11 cellular contexts compared by ENCODE assay signal in the genomic region with DNA sequence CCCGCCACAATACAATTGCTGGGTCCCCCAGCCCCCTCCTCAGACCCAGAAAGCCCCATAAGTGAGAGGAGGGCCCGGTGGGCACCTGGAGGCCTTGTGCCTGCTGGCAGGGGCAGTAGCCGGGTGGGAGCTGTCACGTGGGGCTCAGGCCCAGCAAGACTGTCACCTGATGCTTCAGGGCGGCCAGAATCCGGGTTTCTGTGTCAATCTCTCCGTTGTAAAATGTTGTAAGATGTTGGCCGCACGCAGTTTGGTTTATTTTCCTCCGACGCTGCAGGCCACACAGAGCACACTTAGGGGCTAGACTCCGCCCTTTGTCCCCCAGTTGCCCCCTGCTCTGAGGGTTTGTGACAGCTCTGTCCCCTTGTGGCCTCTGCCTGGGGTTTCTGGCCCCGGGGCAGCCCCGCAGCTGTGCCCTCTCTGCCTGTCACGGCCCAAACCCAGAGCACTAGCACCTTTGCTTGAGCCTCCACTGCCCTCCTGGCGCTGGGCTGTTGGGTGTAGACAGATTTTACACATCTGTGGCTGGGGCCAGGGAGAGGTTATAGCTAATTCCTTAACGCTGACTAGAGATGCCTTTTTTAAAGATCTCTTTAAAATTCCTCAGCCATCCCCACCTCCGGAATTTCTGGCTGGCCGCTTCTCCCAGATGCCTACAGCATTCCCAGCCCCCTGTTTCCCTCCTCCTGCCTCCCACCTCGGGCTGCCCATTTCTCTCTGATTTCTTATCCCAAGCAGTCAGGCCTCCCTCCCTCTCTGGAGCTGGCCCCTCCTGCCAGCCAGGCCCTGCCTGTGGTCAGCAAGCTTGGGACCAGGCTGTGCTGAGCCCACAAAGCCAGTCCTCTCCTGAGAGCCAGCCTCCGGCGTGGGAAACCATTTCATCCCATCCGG. TPM values are rescaled to one million over a fixed set of nuclear protein-coding genes. Genes with fewer than 3 reads are reported as not detected.
DNase-seq lines count a peak whose midpoint lies in the region; ATAC-seq, FAIRE-seq and TF ChIP-seq lines count a peak whose summit lies in the region.
"Had no signal": no experiment of that assay in that cellular context is flagged by ENCODE, and none has a peak within 500 bp of the region (broad histone marks: within the 10 kb centered on the region; RNA-seq: fewer than 3 reads in every experiment).

No MANE protein-coding gene starts in this region.

- in situ Hi-C loops in GM12878 (cut with MboI): loop anchor here (5.0 kb wide), 1 partner anchor 39 kb away; no protein-coding TSS in a partner anchor

- H3K9me3 ChIP-seq in H9 (ENCODE audit: control insufficient read depth, low read depth, low read length) (no peaks in the 10 kb centered on the region), GM12878 (replicated peaks; ENCODE audit: control insufficient read depth, insufficient read depth, low read length) (no peaks in the 10 kb centered on the region; the same call in 2 of the 3 replicates), subcutaneous abdominal adipose tissue (ENCODE audit: control insufficient read depth in 5 of 5, low read length in 5 of 5) (no peaks in the 10 kb centered on the region)

- H3K4me1 ChIP-seq in H9 (ENCODE audit: insufficient read depth, low read length) (no peaks in the 10 kb centered on the region), GM12878 (ENCODE audit: control insufficient read depth, insufficient read depth, low read length) (no peaks in the 10 kb centered on the region; the same call in none of the 2 replicates), subcutaneous abdominal adipose tissue (ENCODE audit: control insufficient read depth in 5 of 5, insufficient read depth in 5 of 5, low read length in 5 of 5) (peaks cover 3 to 50% (median 41%) of the 10 kb centered on the region in 5 donors)

- no peak for TF ChIP-seq EP300 in GM12878 (IDR thresholded peaks at IDR 0.05; ENCODE audit: borderline replicate concordance in 1 of 2, control insufficient read depth in 1 of 2, low read depth in 2 of 2, low read length in 2 of 2)

- H3K56ac ChIP-seq in H9 (ENCODE audit: insufficient read length, low read depth, low read length): no peak overlapping the region

- H3K27ac ChIP-seq in H9 (ENCODE audit: insufficient read length, low read depth, low read length) (no peak overlapping the region), GM12878 (ENCODE audit: control insufficient read depth, insufficient read depth) (no peak overlapping the region), subcutaneous abdominal adipose tissue (ENCODE audit: low read depth, low read length) (peak overlapping the region; percentile 65)

- no peak overlapping the region for H2BK5ac ChIP-seq in H9 (ENCODE audit: insufficient read length, low read length)

- H2BK20ac ChIP-seq in H9 (ENCODE audit: low read depth, low read length, poor library complexity, severe bottlenecking): no peak overlapping the region

- no peak overlapping the region for H2AK5ac ChIP-seq in H9 (ENCODE audit: insufficient read length, low read length)

- no peak for TF ChIP-seq RAD21 in GM12878 (IDR thresholded peaks at IDR 0.05; ENCODE audit: insufficient read depth, low read depth, low read length)

- H3K18ac ChIP-seq in H9 (ENCODE audit: insufficient read length, low read depth, low read length): no peak overlapping the region

- H3K4me3 ChIP-seq in GM12878: no peak overlapping the region
- H3K4me3 ChIP-seq in subcutaneous abdominal adipose tissue (ENCODE audit: low read depth in 1 of 5, low read length in 5 of 5): no peak overlapping the region

- H3K36me3 Mint-ChIP-seq in H9 (ENCODE audit: insufficient read depth in 1 of 3, low read depth in 3 of 3): no peaks in the 10 kb centered on the region

- H3K27me3 ChIP-seq in H9 (ENCODE audit: insufficient read depth, low read length) (peaks cover 8% of the 10 kb centered on the region; the same call in 1 of the 2 replicates), GM12878 (replicated peaks in 1 of 2; ENCODE audit: control insufficient read depth in 2 of 2, insufficient read depth in 2 of 2, low read length in 1 of 2) (peaks cover 0 to 5% of the 10 kb centered on the region in 2 experiments; a peak in 2 of 4 replicates), subcutaneous abdominal adipose tissue (ENCODE audit: control insufficient read depth in 5 of 5, insufficient read depth in 4 of 5, low read length in 5 of 5) (no peaks in the 10 kb centered on the region)

- H3K27ac Mint-ChIP-seq in H9: peak overlapping the region in 1 of 3 experiments; percentile 57; a peak in 1 of 7 replicates

- DNase-seq in H9 (peak; percentile 75), GM12878 (ENCODE audit: low read depth, low spot score) (no peak), kidney glomerular epithelial cell (lab: John Stamatoyannopoulos, UW) (peak; percentile 89), NCI-H1092 treated with DMSO at 0.1 percent for 48 hours (lab: John Stamatoyannopoulos, UW) (no peak), NCI-H510A treated with DMSO at 0.1 percent for 48 hours (lab: John Stamatoyannopoulos, UW) (no peak)
- DNase-seq: effector memory CD8-positive, alpha-beta T cell had no signal

- H3K4me1 Mint-ChIP-seq in H9: peaks cover 15 to 27% of the 10 kb centered on the region in 2 experiments

- H4K5ac ChIP-seq in H9 (ENCODE audit: insufficient read length, low read depth, low read length): no peak overlapping the region

- intact Hi-C loops in GM12878 (cut with micrococcal nuclease; ENCODE audit: unreplicated experiment): no loop called here

- H3K4me3 Mint-ChIP-seq in H9: no peak overlapping the region

- SMC1A ChIA-PET in GM12878 (lab: Charles Lee; ENCODE audit: uncharacterized antibody, unreplicated experiment): interaction anchor here (0.6 to 1.9 kb wide), 6 partner anchors 8 to 141 kb away, joined by 3 to 7 read pairs (median 3); no protein-coding TSS in a partner anchor

- H3K79me2 ChIP-seq in H9 (ENCODE audit: insufficient read depth, low read length): no peaks in the 10 kb centered on the region
- no peaks in the 10 kb centered on the region for H3K79me2 ChIP-seq in GM12878 (ENCODE audit: control insufficient read depth, insufficient read depth, low read length)

- POLR2A ChIA-PET in GM12878 (lab: Charles Lee): interaction anchor here (1.7 kb wide), 1 partner anchor 13 kb away, joined by 5 read pairs; no protein-coding TSS in a partner anchor

- H3K36me3 ChIP-seq in GM12878 (ENCODE audit: control insufficient read depth in 2 of 2, insufficient read depth in 2 of 2, low read length in 1 of 2) (no peaks in the 10 kb centered on the region), subcutaneous abdominal adipose tissue (ENCODE audit: control insufficient read depth in 5 of 5, insufficient read depth in 5 of 5, low read length in 5 of 5) (peaks cover 0 to 8% (median 4%) of the 10 kb centered on the region in 5 donors)

- peaks cover 59% of the 10 kb centered on the region for H3K27me3 Mint-ChIP-seq in H9 (ENCODE audit: low read depth)
- H3K27me3 Mint-ChIP-seq: effector memory CD8-positive, alpha-beta T cell had no signal

- no peak overlapping the region for H3T11ph ChIP-seq in H9 (ENCODE audit: low read length)

- H3K79me1 ChIP-seq in H9 (ENCODE audit: insufficient read depth, low read depth, low read length, poor library complexity, severe bottlenecking): no peaks in the 10 kb centered on the region

- H2BK12ac ChIP-seq in H9 (ENCODE audit: insufficient read length, low read depth, low read length): no peak overlapping the region

- H3K14ac ChIP-seq in H9 (ENCODE audit: insufficient read depth, low read length): peak overlapping the region; percentile 73; the same call in 1 of the 2 replicates

- H2BK120ac ChIP-seq in H9 (ENCODE audit: low read depth, low read length, poor library complexity, severe bottlenecking): no peak overlapping the region

- H3K23ac ChIP-seq in H9 (ENCODE audit: insufficient read length, low read depth, low read length): no peak overlapping the region

- H3K23me2 ChIP-seq in H9 (ENCODE audit: insufficient read length, low read depth, low read length, poor library complexity, severe bottlenecking): peaks cover 3% of the 10 kb centered on the region

- H3K4me2 ChIP-seq in H9 (ENCODE audit: insufficient read depth, insufficient read length, low read length): no peak overlapping the region
- no peak overlapping the region for H3K4me2 ChIP-seq in GM12878 (ENCODE audit: control insufficient read depth, insufficient read depth)

- H4K20me1 ChIP-seq in H9 (ENCODE audit: control insufficient read depth, insufficient read depth, insufficient read length): no peaks in the 10 kb centered on the region
- H4K20me1 ChIP-seq in GM12878 (ENCODE audit: control insufficient read depth, insufficient read depth): no peaks in the 10 kb centered on the region

- no CpG with 5 or more reads among the region's 23 CpGs for WGBS in H9 (ENCODE audit: extremely low coverage, insufficient read length, low lambda C conversion rate)
- 37% methylated on average over 23 of the region's 23 CpGs for WGBS in GM12878 (ENCODE audit: insufficient coverage, insufficient replicate concordance, low lambda C conversion rate, missing lambda C conversion rate)

- no peak overlapping the region for H4K8ac ChIP-seq in H9 (replicated peaks; ENCODE audit: insufficient read length, low read depth, low read length)

- no TSS peak for BruUV-seq in GM12878 (replicated peaks; lab: Mats Ljungman, UMichigan)

- H3K9ac ChIP-seq in H9 (ENCODE audit: extremely low read depth, insufficient read length, low read length) (peak overlapping the region; percentile 9), GM12878 (ENCODE audit: control insufficient read depth, insufficient read depth, low read length) (no peak overlapping the region), subcutaneous abdominal adipose tissue (ENCODE audit: low read length in 5 of 5) (peak overlapping the region in 2 of 5 donors; percentile 1 to 56)

- no peak overlapping the region for H2AFZ ChIP-seq in H9 (ENCODE audit: low read length)
- H2AFZ ChIP-seq in GM12878 (ENCODE audit: control insufficient read depth, low read depth, low read length): no peak overlapping the region

- no peaks in the 10 kb centered on the region for H3K9me3 Mint-ChIP-seq in H9
- H3K9me3 Mint-ChIP-seq: effector memory CD8-positive, alpha-beta T cell had no signal

- no peak for TF ChIP-seq CTCF in H9 (conservative IDR thresholded peaks at IDR 0.05)
- no peak for TF ChIP-seq CTCF in GM12878 (IDR thresholded peaks at IDR 0.05 in 2 of 3, conservative IDR thresholded peaks at IDR 0.05 in 1 of 3; ENCODE audit: control insufficient read depth in 2 of 3, extremely low read depth in 1 of 3, insufficient read depth in 1 of 3, low read depth in 3 of 3, low read length in 3 of 3)

- H2BK15ac ChIP-seq in H9 (ENCODE audit: low read depth, low read length): no peak overlapping the region; the same call in 1 of the 2 replicates

- no peak overlapping the region for H4K91ac ChIP-seq in H9 (ENCODE audit: insufficient read length, low read depth, low read length)

- TF ChIP-seq POLR2A in GM12878 (IDR thresholded peaks at IDR 0.05; ENCODE audit: low read depth, low read length): no peak

- FAIRE-seq in GM12878 (lab: Jason Lieb, UNC): no peak
- FAIRE-seq: GM12891 had no signal

- CTCF ChIA-PET in GM12878 (lab: Yijun Ruan, JAX): interaction anchor here (0.6 to 7.4 kb wide), 10 partner anchors 10 to 130 kb away, joined by 3 to 67 read pairs (median 3); no protein-coding TSS in a partner anchor

- no peak overlapping the region for H3K4ac ChIP-seq in H9 (ENCODE audit: low read depth, low read length)

- no peak for ATAC-seq in GM12878
- ATAC-seq in GM21423 (IDR thresholded peaks at IDR 0.05; ENCODE audit: unreplicated experiment): no peak
- ATAC-seq in GM19395 (IDR thresholded peaks at IDR 0.05; ENCODE audit: unreplicated experiment): no peak
- ATAC-seq: effector memory CD8-positive, alpha-beta T cell; HCT116 had no signal

- RAD21 ChIA-PET in GM12878 (lab: Charles Lee; ENCODE audit: unreplicated experiment): interaction anchor here (0.6 to 1.3 kb wide), 6 partner anchors 12 to 70 kb away, joined by 3 to 6 read pairs (median 4); no protein-coding TSS in a partner anchor

RNA-seq across cellular contexts. Expression of a gene that starts 3.2 kb away (rescaled TPM):
- total RNA-seq in H9 (2021) (11.8 and 12.6 TPM in 2 replicates), GM12878 (2014; rRNA removed) (0.54 and 1.6 TPM in 2 replicates), GM12878 (2014; rRNA removed; fragmentation: Illumina TruSeq; extraction: Trizol) (0.89 and 0.92 TPM in 2 replicates), GM12878 (2021) (4.5 and 5.3 TPM in 2 replicates)
- total RNA-seq in GM12878 (2013; cell fraction: nucleolus; rRNA removed): 8.9 and 12.5 TPM in 2 replicates
- 0.21 TPM for polyA plus RNA-seq in GM12878 (2011; ENCODE audit: low read depth)
- polyA plus RNA-seq in GM12878 (2011; rRNA removed) (4.7 and 9.4 TPM in 2 replicates), GM12878 (2014; fragmentation: Illumina TruSeq; extraction: Trizol) (0.59 TPM in 1 of 2 replicates, not detected in the other), GM12878 (2014; fragmentation: Nextera tagmentation; extraction: Ambion mirVana) (under 1 TPM; 0.03 to 0.13 TPM), GM12878 (2014; rRNA removed) (2.9 TPM in 2 replicates), GM12878 (2016; fragmentation: Nextera tagmentation; extraction: Ambion mirVana) (1 to 10 TPM; 1.3 to 1.8 TPM)
- polyA plus RNA-seq in GM12878 (2011; cell fraction: cytosol; rRNA removed): 12.9 and 16.4 TPM in 2 replicates
- 50.2 TPM in 2 replicates for polyA plus RNA-seq in GM12878 (2011; cell fraction: nucleus; rRNA removed)
- 1.5 and 1.6 TPM in 2 replicates for polyA plus RNA-seq in GM12878 (2012)
- 15.9 and 21.4 TPM in 2 replicates for polyA minus RNA-seq in GM12878 (2011; rRNA and poly(A)+ RNA removed)
- polyA minus RNA-seq in GM12878 (2011; cell fraction: cytosol; rRNA and poly(A)+ RNA removed): 7.8 and 9.0 TPM in 2 replicates
- 15.1 and 24.5 TPM in 2 replicates for polyA minus RNA-seq in GM12878 (2011; cell fraction: nucleus; rRNA and poly(A)+ RNA removed)

RNA-seq across cellular contexts. Expression of a gene that starts 53.6 kb away (rescaled TPM):
- total RNA-seq in H9 (2021) (29.3 and 35.4 TPM in 2 replicates), GM12878 (2014; rRNA removed) (not detected in 2 replicates), GM12878 (2014; rRNA removed; fragmentation: Illumina TruSeq; extraction: Trizol) (not detected in 2 replicates), GM12878 (2021) (not detected in 2 replicates)
- total RNA-seq in GM12878 (2013; cell fraction: nucleolus; rRNA removed): 0.46 and 0.61 TPM in 2 replicates
- not detected for polyA plus RNA-seq in GM12878 (2011; ENCODE audit: low read depth)
- polyA plus RNA-seq in GM12878 (2011; rRNA removed) (0.17 and 0.33 TPM in 2 replicates), GM12878 (2014; fragmentation: Illumina TruSeq; extraction: Trizol) (not detected in 2 replicates), GM12878 (2014; fragmentation: Nextera tagmentation; extraction: Ambion mirVana) (not detected), GM12878 (2014; rRNA removed) (not detected in 2 replicates), GM12878 (2016; fragmentation: Nextera tagmentation; extraction: Ambion mirVana) (not detected)
- polyA plus RNA-seq in GM12878 (2011; cell fraction: cytosol; rRNA removed): 0.18 and 0.50 TPM in 2 replicates
- polyA plus RNA-seq in GM12878 (2011; cell fraction: nucleus; rRNA removed): 0.50 and 1.1 TPM in 2 replicates
- polyA plus RNA-seq in GM12878 (2012): 0.06 TPM in 1 of 2 replicates, not detected in the other
- 0.15 TPM in 1 of 2 replicates, not detected in the other for polyA minus RNA-seq in GM12878 (2011; rRNA and poly(A)+ RNA removed)
- polyA minus RNA-seq in GM12878 (2011; cell fraction: cytosol; rRNA and poly(A)+ RNA removed): not detected in 2 replicates
- polyA minus RNA-seq in GM12878 (2011; cell fraction: nucleus; rRNA and poly(A)+ RNA removed): 0.24 and 0.38 TPM in 2 replicates

Comparison
In these comparisons a context has a peak if more than half of its experiments do, and no peak if none do; other contexts are left out.
1. DNase-seq: peak in H9 (single experiment) and kidney glomerular epithelial cell (single experiment); none in GM12878 (single experiment), NCI-H1092 treated with DMSO at 0.1 percent for 48 hours (single experiment) and NCI-H510A treated with DMSO at 0.1 percent for 48 hours (single experiment).
2. RNA of a gene that starts 53.6 kb away (total RNA-seq): 29.3 to 35.4 TPM in H9; 0.46 to 0.61 TPM in GM12878; every median in the first group is over 10 times any median in the second.